ENCODE assay signal across 9 cellular contexts in the genomic region with DNA sequence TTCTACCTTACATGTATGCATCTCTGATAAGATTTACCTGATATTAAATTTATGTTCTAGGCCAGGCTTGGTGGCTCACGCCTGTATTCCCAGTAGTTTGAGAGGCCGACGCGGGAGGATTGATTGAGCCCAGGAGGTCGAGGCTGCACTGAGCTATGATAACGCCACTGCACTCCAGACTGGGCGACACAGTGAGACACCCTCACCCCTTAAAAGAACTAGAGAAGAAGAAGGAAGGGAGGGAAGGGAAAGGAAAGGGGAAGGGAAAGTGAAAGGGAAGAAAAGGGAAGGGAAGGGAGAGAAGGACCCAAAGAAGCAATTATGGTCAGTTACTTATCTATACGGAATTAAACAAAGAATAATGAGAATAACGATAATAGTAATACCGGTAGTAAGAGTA. TPM values are rescaled to one million over a fixed set of nuclear protein-coding genes. Genes with fewer than 3 reads are reported as not detected.
DNase-seq lines count a peak whose midpoint lies in the region; ATAC-seq and TF ChIP-seq lines count a peak whose summit lies in the region.
"Had no signal": no experiment of that assay in that cellular context is flagged by ENCODE, and none has a peak within 500 bp of the region (broad histone marks: within the 10 kb centered on the region; RNA-seq: fewer than 3 reads in every experiment).

No MANE protein-coding gene starts in this region.

- no peaks in the 10 kb centered on the region for H3K9me3 Mint-ChIP-seq in activated naive CD4-positive, alpha-beta T cell treated with anti-CD3 and anti-CD28 coated beads, Interleukin-2, amount 50 U/mL, for 24 hours
- H3K9me3 Mint-ChIP-seq in activated naive CD8-positive, alpha-beta T cell treated with anti-CD3 and anti-CD28 coated beads, Interleukin-2, amount 50 U/mL, for 24 hours = peaks cover 12% of the 10 kb centered on the region

- no peaks in the 10 kb centered on the region for H3K27me3 Mint-ChIP-seq in activated naive CD4-positive, alpha-beta T cell treated with anti-CD3 and anti-CD28 coated beads, Interleukin-2, amount 50 U/mL, for 24 hours
- peaks cover 2% of the 10 kb centered on the region for H3K27me3 Mint-ChIP-seq in activated naive CD8-positive, alpha-beta T cell treated with anti-CD3 and anti-CD28 coated beads, Interleukin-2, amount 50 U/mL, for 24 hours

- no peak overlapping the region for H3K18ac ChIP-seq in mesendoderm (ENCODE audit: low read length)

- peak overlapping the region; percentile 35 for H3K56ac ChIP-seq in mesendoderm (ENCODE audit: low read length)

- no peak overlapping the region for H2BK120ac ChIP-seq in mesendoderm (ENCODE audit: low read depth, low read length)

- H3K27ac Mint-ChIP-seq in activated naive CD4-positive, alpha-beta T cell treated with anti-CD3 and anti-CD28 coated beads, Interleukin-2, amount 50 U/mL, for 24 hours = no peak overlapping the region
- peak overlapping the region; percentile 98 for H3K27ac Mint-ChIP-seq in activated naive CD8-positive, alpha-beta T cell treated with anti-CD3 and anti-CD28 coated beads, Interleukin-2, amount 50 U/mL, for 24 hours

- H3K27me3 ChIP-seq in mesendoderm (ENCODE audit: insufficient read depth, low read length, poor library complexity) = no peaks in the 10 kb centered on the region
- no peaks in the 10 kb centered on the region for H3K27me3 ChIP-seq in upper lobe of right lung

- intact Hi-C loops in upper lobe of right lung (cut with DNase I) = no loop called here

- no peak overlapping the region for H3K9ac ChIP-seq in mesendoderm (ENCODE audit: low read length)

- no peak for DNase-seq in activated naive CD4-positive, alpha-beta T cell treated with anti-CD3 and anti-CD28 coated beads, Interleukin-2, amount 50 U/mL, for 16 hours
- DNase-seq in activated naive CD8-positive, alpha-beta T cell treated with anti-CD3 and anti-CD28 coated beads, Interleukin-2, amount 50 U/mL, for 24 hours = no peak
- DNase-seq in mesendoderm = no peak
- DNase-seq in upper lobe of right lung = no peak
- no peak for DNase-seq in DMS114 treated with DMSO at 0.1 percent for 48 hours (lab: John Stamatoyannopoulos, UW; ENCODE audit: unreplicated experiment)
- DNase-seq: central memory CD4-positive, alpha-beta T cell had no signal

- no peak overlapping the region for H2BK15ac ChIP-seq in mesendoderm (replicated peaks; ENCODE audit: low read depth)

- peak overlapping the region; percentile 100 for H3K4me3 Mint-ChIP-seq in activated naive CD4-positive, alpha-beta T cell treated with anti-CD3 and anti-CD28 coated beads, Interleukin-2, amount 50 U/mL, for 24 hours
- H3K4me3 Mint-ChIP-seq in activated naive CD8-positive, alpha-beta T cell treated with anti-CD3 and anti-CD28 coated beads, Interleukin-2, amount 50 U/mL, for 24 hours = peak overlapping the region; percentile 96

- H3K36me3 Mint-ChIP-seq in activated naive CD4-positive, alpha-beta T cell treated with anti-CD3 and anti-CD28 coated beads, Interleukin-2, amount 50 U/mL, for 24 hours = peaks cover 9% of the 10 kb centered on the region
- H3K36me3 Mint-ChIP-seq in activated naive CD8-positive, alpha-beta T cell treated with anti-CD3 and anti-CD28 coated beads, Interleukin-2, amount 50 U/mL, for 24 hours (ENCODE audit: low read depth) = peaks cover 22% of the 10 kb centered on the region

- H3K9me3 ChIP-seq in upper lobe of right lung = no peaks in the 10 kb centered on the region

- H3K27ac ChIP-seq in mesendoderm (ENCODE audit: low read depth, low read length) (no peak overlapping the region), upper lobe of right lung (peak overlapping the region; percentile 97)

- TF ChIP-seq CTCF in upper lobe of right lung (IDR thresholded peaks at IDR 0.05) = no peak

- H4K8ac ChIP-seq in mesendoderm (ENCODE audit: low read depth, low read length) = no peak overlapping the region

- H3K79me2 ChIP-seq in mesendoderm (ENCODE audit: control insufficient read depth, insufficient read depth, low read length) = peaks cover 2% of the 10 kb centered on the region

- ATAC-seq in activated naive CD8-positive, alpha-beta T cell treated with anti-CD3 and anti-CD28 coated beads, Interleukin-2, amount 50 U/mL, for 24 hours = no peak
- ATAC-seq in upper lobe of right lung = no peak
- no peak for ATAC-seq in GM19351 (IDR thresholded peaks at IDR 0.05; ENCODE audit: unreplicated experiment)
- no peak for ATAC-seq in HG03159 (IDR thresholded peaks at IDR 0.05; ENCODE audit: unreplicated experiment)

- no peak overlapping the region for H3K4me2 ChIP-seq in mesendoderm (ENCODE audit: low read length)

- H3K4me1 ChIP-seq in mesendoderm (ENCODE audit: control insufficient read depth, low read depth, low read length) = no peaks in the 10 kb centered on the region
- peaks cover 7% of the 10 kb centered on the region for H3K4me1 ChIP-seq in upper lobe of right lung

- no peaks in the 10 kb centered on the region for H3K36me3 ChIP-seq in mesendoderm (ENCODE audit: control insufficient read depth, insufficient read depth, low read length)
- H3K36me3 ChIP-seq in upper lobe of right lung = no peaks in the 10 kb centered on the region

- peaks cover 3% of the 10 kb centered on the region for H3K79me1 ChIP-seq in mesendoderm (ENCODE audit: low read length)

- no peak overlapping the region for H4K5ac ChIP-seq in mesendoderm (ENCODE audit: low read length)

- H2BK5ac ChIP-seq in mesendoderm (ENCODE audit: low read length) = no peak overlapping the region

- peaks cover 36% of the 10 kb centered on the region for H3K4me1 Mint-ChIP-seq in activated naive CD4-positive, alpha-beta T cell treated with anti-CD3 and anti-CD28 coated beads, Interleukin-2, amount 50 U/mL, for 24 hours
- H3K4me1 Mint-ChIP-seq in activated naive CD8-positive, alpha-beta T cell treated with anti-CD3 and anti-CD28 coated beads, Interleukin-2, amount 50 U/mL, for 24 hours = peaks cover 39% of the 10 kb centered on the region

- WGBS in mesendoderm (ENCODE audit: extremely low coverage, insufficient coverage, low lambda C conversion rate) = no CpG with 5 or more reads among the region's 10 CpGs

- no peak overlapping the region for H3K4me3 ChIP-seq in mesendoderm (ENCODE audit: low read length)
- peak overlapping the region; percentile 91 for H3K4me3 ChIP-seq in upper lobe of right lung

- H3K23ac ChIP-seq in mesendoderm (ENCODE audit: low read length) = no peak overlapping the region

- no peak overlapping the region for H3K4ac ChIP-seq in mesendoderm (ENCODE audit: low read depth, low read length)

- H2AK5ac ChIP-seq in mesendoderm (ENCODE audit: low read length) = no peak overlapping the region

RNA-seq across cellular contexts. Expression of a gene that starts 1.2 kb away (rescaled TPM):
- polyA plus RNA-seq in mesendoderm (2013, experiment 1 of 2) = 22.3 TPM
- 22.7 TPM for polyA plus RNA-seq in mesendoderm (2013, experiment 2 of 2)
- total RNA-seq in upper lobe of right lung = 19.4 TPM
